In the genomic region with DNA sequence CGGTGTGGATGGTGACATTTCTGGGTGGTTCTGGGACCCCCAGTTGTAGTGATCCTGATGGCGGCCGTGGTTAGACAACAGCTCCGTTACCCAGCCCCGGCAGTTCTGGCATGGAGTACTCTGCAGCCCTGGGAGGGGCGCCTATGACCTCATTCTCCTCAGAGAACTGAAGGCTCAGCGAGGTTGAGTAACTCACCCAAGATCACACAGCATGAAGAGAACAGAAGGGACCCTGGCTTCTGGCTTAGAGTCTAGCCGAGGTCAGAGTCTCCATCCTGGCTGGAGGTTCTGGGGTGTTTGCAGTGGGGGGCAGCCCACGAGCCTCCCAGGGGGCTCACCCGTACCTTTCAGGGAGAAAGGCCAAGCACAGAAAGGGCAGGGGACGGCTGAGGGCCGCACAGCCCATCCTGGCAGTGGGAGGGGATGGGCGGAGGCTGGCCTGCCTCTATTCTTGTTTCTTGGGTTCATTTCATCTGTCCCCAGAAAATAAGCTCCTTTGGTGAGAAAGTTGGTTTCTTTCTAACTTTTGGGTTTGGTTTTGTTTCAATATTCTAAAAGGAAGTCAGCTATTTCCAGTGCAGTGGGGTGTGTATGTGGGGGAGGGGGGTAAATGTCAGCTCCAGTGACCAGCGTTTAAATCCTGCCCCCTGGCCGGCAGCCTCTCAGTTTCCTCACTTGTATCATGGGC, we compare ENCODE assay signal across 13 cellular contexts. TPM values are rescaled to one million over a fixed set of nuclear protein-coding genes. Genes with fewer than 3 reads are reported as not detected.
DNase-seq lines count a peak whose midpoint lies in the region; ATAC-seq, FAIRE-seq and TF ChIP-seq lines count a peak whose summit lies in the region.
"Had no signal": no experiment of that assay in that cellular context is flagged by ENCODE, and none has a peak within 500 bp of the region (broad histone marks: within the 10 kb centered on the region; RNA-seq: fewer than 3 reads in every experiment).

No MANE protein-coding gene starts in this region.

- no peaks in the 10 kb centered on the region for H3K9me3 ChIP-seq in CD4-positive, alpha-beta memory T cell (ENCODE audit: control insufficient read depth in 1 of 2, low read length in 2 of 2)
- H3K9me3 ChIP-seq in pancreas, result no peaks in the 10 kb centered on the region

- intact Hi-C loops in CD4-positive, alpha-beta memory T cell (cut with micrococcal nuclease), result no loop called here
- intact Hi-C loops in activated CD4-positive, alpha-beta memory T cell treated with anti-CD3 and anti-CD28 coated beads for 36 hours (cut with micrococcal nuclease), result no loop called here
- intact Hi-C loops in pancreas (cut with DNase I), result no loop called here

- peak; percentile 55 for ATAC-seq in GM21447 (IDR thresholded peaks at IDR 0.05; ENCODE audit: unreplicated experiment)
- no peak for ATAC-seq in HG03520 (IDR thresholded peaks at IDR 0.05; ENCODE audit: unreplicated experiment)
- ATAC-seq in pancreas, result no peak

- no peak overlapping the region for H3K4me3 ChIP-seq in CD4-positive, alpha-beta memory T cell (ENCODE audit: low read length in 2 of 2)
- no peak overlapping the region for H3K4me3 ChIP-seq in pancreas

- CTCF ChIA-PET in CD4-positive, alpha-beta memory T cell (lab: Charles Lee; ENCODE audit: partially characterized antibody), result interaction anchor here (1.9 kb wide), 1 partner anchor 11 kb away, joined by 5 read pairs; no protein-coding TSS in a partner anchor
- CTCF ChIA-PET in activated CD4-positive, alpha-beta memory T cell treated with anti-CD3 and anti-CD28 coated beads for 36 hours (lab: Charles Lee), result interaction anchor here (1.3 to 2.2 kb wide), 3 partner anchors 9 to 39 kb away, joined by 3 to 10 read pairs (median 4); no protein-coding TSS in a partner anchor

- no peaks in the 10 kb centered on the region for H3K27me3 Mint-ChIP-seq in CD4-positive, alpha-beta memory T cell
- no peaks in the 10 kb centered on the region for H3K27me3 Mint-ChIP-seq in activated CD4-positive, alpha-beta memory T cell treated with anti-CD3 and anti-CD28 coated beads for 36 hours
- peaks cover 28 to 46% (median 31%) of the 10 kb centered on the region in 3 donors for H3K27me3 Mint-ChIP-seq in immature natural killer cell (ENCODE audit: low read depth in 3 of 3)

- H3K4me1 ChIP-seq in CD4-positive, alpha-beta memory T cell (ENCODE audit: insufficient read depth, low read length), result peaks cover 92% of the 10 kb centered on the region
- H3K4me1 ChIP-seq in pancreas, result peaks cover 7 to 26% (median 16%) of the 10 kb centered on the region in 3 donors

- no peaks in the 10 kb centered on the region for H3K27me3 ChIP-seq in CD4-positive, alpha-beta memory T cell (ENCODE audit: insufficient read depth, low read length)
- H3K27me3 ChIP-seq in pancreas, result no peaks in the 10 kb centered on the region

- peak overlapping the region; percentile 77 to 94 (median 83) for H3K27ac Mint-ChIP-seq in CD4-positive, alpha-beta memory T cell
- peak overlapping the region; percentile 51 for H3K27ac Mint-ChIP-seq in activated CD4-positive, alpha-beta memory T cell treated with anti-CD3 and anti-CD28 coated beads for 36 hours
- peak overlapping the region; percentile 84 to 96 (median 90) for H3K27ac Mint-ChIP-seq in immature natural killer cell

- peaks cover 0 to 8% (median 0%) of the 10 kb centered on the region in 8 donors for H3K9me3 Mint-ChIP-seq in CD4-positive, alpha-beta memory T cell
- no peaks in the 10 kb centered on the region for H3K9me3 Mint-ChIP-seq in activated CD4-positive, alpha-beta memory T cell treated with anti-CD3 and anti-CD28 coated beads for 36 hours
- H3K9me3 Mint-ChIP-seq in immature natural killer cell, result no peaks in the 10 kb centered on the region
- H3K9me3 Mint-ChIP-seq: CD14-positive monocyte had no signal

- WGBS in pancreas, 2 donors, result 71 to 77% methylated on average over 15 of the region's 15 CpGs

- no peaks in the 10 kb centered on the region for H3K36me3 ChIP-seq in CD4-positive, alpha-beta memory T cell (ENCODE audit: insufficient read depth, low read length)
- H3K36me3 ChIP-seq in pancreas, result no peaks in the 10 kb centered on the region

- H3K4me3 Mint-ChIP-seq in CD4-positive, alpha-beta memory T cell, result peak overlapping the region; percentile 29 to 70 (median 48)
- no peak overlapping the region for H3K4me3 Mint-ChIP-seq in activated CD4-positive, alpha-beta memory T cell treated with anti-CD3 and anti-CD28 coated beads for 36 hours
- peak overlapping the region; percentile 69 to 80 (median 76) for H3K4me3 Mint-ChIP-seq in immature natural killer cell
- H3K4me3 Mint-ChIP-seq: CD14-positive monocyte had no signal

- TF ChIP-seq CTCF in pancreas (IDR thresholded peaks at IDR 0.05), result no peak

- peak overlapping the region; percentile 39 for H3K27ac ChIP-seq in CD4-positive, alpha-beta memory T cell (ENCODE audit: low read depth, low read length)
- H3K27ac ChIP-seq in pancreas, result no peak overlapping the region

- TF ChIP-seq POLR2A in GM12892 (IDR thresholded peaks at IDR 0.05; ENCODE audit: low read depth, low read length), result no peak

- no peak for FAIRE-seq in pancreas (lab: Jason Lieb, UNC)
- no peak for FAIRE-seq in GM12892 (lab: Jason Lieb, UNC)
- FAIRE-seq: colon, H54 had no signal

- no peaks in the 10 kb centered on the region for H3K36me3 Mint-ChIP-seq in CD4-positive, alpha-beta memory T cell
- H3K36me3 Mint-ChIP-seq in activated CD4-positive, alpha-beta memory T cell treated with anti-CD3 and anti-CD28 coated beads for 36 hours, result no peaks in the 10 kb centered on the region
- H3K36me3 Mint-ChIP-seq in immature natural killer cell, result no peaks in the 10 kb centered on the region
- H3K36me3 Mint-ChIP-seq: CD14-positive monocyte had no signal

- peaks cover 26 to 85% (median 61%) of the 10 kb centered on the region in 4 donors for H3K4me1 Mint-ChIP-seq in CD4-positive, alpha-beta memory T cell
- peaks cover 79% of the 10 kb centered on the region for H3K4me1 Mint-ChIP-seq in activated CD4-positive, alpha-beta memory T cell treated with anti-CD3 and anti-CD28 coated beads for 36 hours (ENCODE audit: low read depth)
- peaks cover 89 to 94% of the 10 kb centered on the region in 2 donors for H3K4me1 Mint-ChIP-seq in immature natural killer cell

- POLR2A ChIA-PET in CD4-positive, alpha-beta memory T cell (lab: Charles Lee; ENCODE audit: partially characterized antibody), result interaction anchor here (1.0 to 2.6 kb wide), 5 partner anchors 9 to 39 kb away, joined by 3 to 9 read pairs (median 4); no protein-coding TSS in a partner anchor
- POLR2A ChIA-PET in activated CD4-positive, alpha-beta memory T cell treated with anti-CD3 and anti-CD28 coated beads for 36 hours (lab: Charles Lee), result no interaction called here

- no peak for DNase-seq in CD4-positive, alpha-beta memory T cell
- DNase-seq in activated CD4-positive, alpha-beta memory T cell treated with anti-CD3 and anti-CD28 coated beads for 36 hours, result peak; percentile 26
- DNase-seq in immature natural killer cell, result no peak
- no peak for DNase-seq in AG20443 (ENCODE audit: low spot score)
- no peak for DNase-seq in pancreas
- no peak for DNase-seq in GM12892 (ENCODE audit: insufficient read length)
- DNase-seq: NCI-H524 treated with DMSO at 0.1 percent for 48 hours, SHP77 had no signal

RNA-seq across cellular contexts. Expression of a gene that starts 13.2 kb away (rescaled TPM):
- total RNA-seq in CD4-positive, alpha-beta memory T cell, result 10 to 100 TPM; 19.0 to 20.5 TPM
- under 1 TPM; 0.07 to 0.48 TPM for polyA plus RNA-seq in CD4-positive, alpha-beta memory T cell
- 10 to 100 TPM; 11.6 to 12.0 TPM for total RNA-seq in activated CD4-positive, alpha-beta memory T cell treated with anti-CD3 and anti-CD28 coated beads for 36 hours
- under 1 TPM in 2 of 3 donors, not detected in 1; 0.14 to 0.75 TPM for polyA plus RNA-seq in immature natural killer cell
- 10 to 100 TPM; 14.2 to 20.4 (median 19.3) TPM for total RNA-seq in pancreas
- polyA plus RNA-seq in pancreas, result 10 to 100 TPM in 1 of 2 donors, 1 to 10 TPM in 1; 3.6 to 22.5 TPM
- 0.25 TPM for polyA plus RNA-seq in GM12892 (2012; ENCODE audit: missing spikeins)
